Comparison of ENCODE assay signal across 20 cellular contexts in the genomic region with DNA sequence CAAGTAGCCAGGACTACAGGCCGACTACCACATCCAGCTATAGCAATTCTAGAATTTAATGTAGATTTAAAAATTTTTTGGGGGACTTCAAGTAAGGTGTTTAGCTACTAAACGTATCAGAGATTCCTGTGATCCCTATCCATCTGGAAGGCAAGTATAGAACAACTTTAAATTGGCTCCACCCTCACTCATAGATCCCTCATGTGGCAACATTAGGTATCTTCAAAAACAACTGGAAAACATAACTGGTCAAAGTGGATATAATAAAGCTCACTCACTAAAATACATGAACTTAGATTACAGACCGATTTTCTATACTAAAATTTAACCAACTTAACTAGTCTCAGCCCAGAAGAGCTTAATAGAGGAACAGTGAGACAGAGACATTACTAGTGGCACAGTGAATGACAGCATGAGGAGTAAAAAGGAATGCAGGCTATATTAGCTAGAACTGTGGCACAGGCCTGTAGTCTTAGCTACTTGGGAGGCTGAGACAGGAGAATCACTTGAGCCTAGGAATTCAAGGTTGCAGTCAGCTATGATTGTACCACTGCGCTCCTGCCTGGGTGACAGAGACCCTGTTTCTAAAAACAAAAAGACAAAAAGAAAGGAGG. TPM values are rescaled to one million over a fixed set of nuclear protein-coding genes. Genes with fewer than 3 reads are reported as not detected.
DNase-seq lines count a peak whose midpoint lies in the region; ATAC-seq and TF ChIP-seq lines count a peak whose summit lies in the region.
"Had no signal": no experiment of that assay in that cellular context is flagged by ENCODE, and none has a peak within 500 bp of the region (broad histone marks: within the 10 kb centered on the region; RNA-seq: fewer than 3 reads in every experiment).

No MANE protein-coding gene starts in this region.

- no peak overlapping the region for H3K9ac ChIP-seq in endodermal cell (ENCODE audit: extremely low read depth, low read length, poor library complexity, severe bottlenecking)

- CTCF ChIA-PET in A673 (lab: Charles Lee) (no interaction called here), RWPE1 (lab: Yijun Ruan, JAX) (interaction anchor here (0.6 to 1.1 kb wide), 3 partner anchors 82 to 716 kb away, joined by 3 to 5 read pairs (median 4); no protein-coding TSS in a partner anchor)

- H3K4me1 Mint-ChIP-seq in CD4-positive, CD25-positive, alpha-beta regulatory T cell: peaks cover 30 to 84% (median 59%) of the 10 kb centered on the region in 4 donors
- H3K4me1 Mint-ChIP-seq in endodermal cell: no peaks in the 10 kb centered on the region

- 91% methylated on average over 4 of the region's 4 CpGs; no CpG with 5 or more reads in 1 of the 2 experiments for WGBS in endodermal cell (ENCODE audit: insufficient coverage in 1 of 2, insufficient read length in 1 of 2), 2 experiments

- H3K36me3 Mint-ChIP-seq in CD4-positive, CD25-positive, alpha-beta regulatory T cell: peaks cover 12% of the 10 kb centered on the region
- peaks cover 23% of the 10 kb centered on the region for H3K36me3 Mint-ChIP-seq in endodermal cell (ENCODE audit: low read depth)

- peak overlapping the region; percentile 8 to 83 (median 26) for H3K27ac Mint-ChIP-seq in CD4-positive, CD25-positive, alpha-beta regulatory T cell
- H3K27ac Mint-ChIP-seq in endodermal cell: peak overlapping the region; percentile 24
- H3K27ac Mint-ChIP-seq: B cell, nephron had no signal

- POLR2A ChIA-PET in A673 (lab: Charles Lee; ENCODE audit: low non-redundant PET): interaction anchor here (0.7 kb wide), 1 partner anchor 57 kb away, joined by 3 read pairs; no protein-coding TSS in a partner anchor
- POLR2A ChIA-PET in RWPE1 (lab: Yijun Ruan, JAX; ENCODE audit: low non-redundant PET): interaction anchor here (0.6 to 0.7 kb wide), 2 partner anchors 14 to 553 kb away, joined by 3 to 4 read pairs; no protein-coding TSS in a partner anchor

- H3K4me1 ChIP-seq in A673 (ENCODE audit: insufficient read depth, low read length, poor library complexity, severe bottlenecking) (peaks cover 8% of the 10 kb centered on the region), RWPE2 (ENCODE audit: insufficient read depth, poor library complexity, severe bottlenecking) (no peaks in the 10 kb centered on the region), endodermal cell (ENCODE audit: control insufficient read depth, insufficient read depth, low read length) (no peaks in the 10 kb centered on the region)
- H3K4me1 ChIP-seq in CD4-positive, CD25-positive, alpha-beta regulatory T cell (ENCODE audit: control insufficient read depth, insufficient read depth, low read length, poor library complexity, severe bottlenecking): peaks cover 36% of the 10 kb centered on the region

- TF ChIP-seq CTCF in A673 (conservative IDR thresholded peaks at IDR 0.05; ENCODE audit: low read depth, low read length) (no peak), RWPE2 (IDR thresholded peaks at IDR 0.05; ENCODE audit: poor library complexity, severe bottlenecking) (no peak), endodermal cell (conservative IDR thresholded peaks at IDR 0.05) (no peak), RWPE1 (conservative IDR thresholded peaks at IDR 0.05; ENCODE audit: low read depth) (no peak)

- H3K27me3 Mint-ChIP-seq in CD4-positive, CD25-positive, alpha-beta regulatory T cell: no peaks in the 10 kb centered on the region
- no peaks in the 10 kb centered on the region for H3K27me3 Mint-ChIP-seq in endodermal cell (ENCODE audit: insufficient read depth)
- H3K27me3 Mint-ChIP-seq: B cell; stimulated activated naive CD8-positive, alpha-beta T cell treated with anti-CD3 and anti-CD28 coated beads, Interleukin-15, Interleukin-2, amounts not matched to agents 100 ng/mL and 50 ng/mL, for 24 hours had no signal

- BruUV-seq in A673 (replicated peaks; lab: Mats Ljungman, UMichigan): no TSS peak

- H3K27me3 ChIP-seq in A673 (replicated peaks; ENCODE audit: insufficient read depth, low read depth, low read length, poor library complexity) (no peaks in the 10 kb centered on the region), RWPE2 (ENCODE audit: insufficient read depth, poor library complexity, severe bottlenecking) (no peaks in the 10 kb centered on the region), endodermal cell (ENCODE audit: control insufficient read depth, insufficient read depth, low read length, poor library complexity, severe bottlenecking) (no peaks in the 10 kb centered on the region)
- H3K27me3 ChIP-seq in CD4-positive, CD25-positive, alpha-beta regulatory T cell (ENCODE audit: control insufficient read depth, insufficient read depth, low read length): no peaks in the 10 kb centered on the region
- H3K27me3 ChIP-seq: brain microvascular endothelial cell, transverse colon had no signal

- H3K4me3 ChIP-seq in A673 (ENCODE audit: low read depth, low read length, poor library complexity, severe bottlenecking) (no peak overlapping the region), RWPE2 (ENCODE audit: severe bottlenecking) (no peak overlapping the region), endodermal cell (ENCODE audit: low read length) (no peak overlapping the region)
- no peak overlapping the region for H3K4me3 ChIP-seq in CD4-positive, CD25-positive, alpha-beta regulatory T cell (ENCODE audit: low read depth, low read length)
- H3K4me3 ChIP-seq: PC-9, transverse colon had no signal

- intact Hi-C loops in A673 (cut with micrococcal nuclease; ENCODE audit: unreplicated experiment): no loop called here

- H3K36me3 ChIP-seq in A673 (ENCODE audit: insufficient read depth, low read length, poor library complexity, severe bottlenecking) (peaks cover 15% of the 10 kb centered on the region), RWPE2 (ENCODE audit: low read depth) (peaks cover 40% of the 10 kb centered on the region), endodermal cell (ENCODE audit: control insufficient read depth, insufficient read depth, low read length) (peaks cover 28% of the 10 kb centered on the region)
- peaks cover 14% of the 10 kb centered on the region for H3K36me3 ChIP-seq in CD4-positive, CD25-positive, alpha-beta regulatory T cell (ENCODE audit: control insufficient read depth, insufficient read depth, low read length)

- H3K27ac ChIP-seq in A673 (ENCODE audit: low read depth, low read length, poor library complexity, severe bottlenecking) (peak overlapping the region; percentile 45), RWPE2 (ENCODE audit: poor library complexity, severe bottlenecking) (no peak overlapping the region), endodermal cell (ENCODE audit: low read depth, low read length) (no peak overlapping the region), RWPE1 (no peak overlapping the region)
- H3K27ac ChIP-seq in CD4-positive, CD25-positive, alpha-beta regulatory T cell (ENCODE audit: insufficient read depth, low read length, poor library complexity, severe bottlenecking): no peak overlapping the region
- H3K27ac ChIP-seq: brain microvascular endothelial cell, PC-9, transverse colon had no signal

- ATAC-seq in CD4-positive, CD25-positive, alpha-beta regulatory T cell (ENCODE audit: low read depth in 2 of 2): no peak
- ATAC-seq in RWPE2 (ENCODE audit: low read depth) (0 out of 3 replicates have a peak, but pooled peaks have one; percentile 19), HG03342 (IDR thresholded peaks at IDR 0.05; ENCODE audit: unreplicated experiment) (no peak)

- peak overlapping the region in 1 of 4 donors; percentile 42 for H3K4me3 Mint-ChIP-seq in CD4-positive, CD25-positive, alpha-beta regulatory T cell
- no peak overlapping the region for H3K4me3 Mint-ChIP-seq in endodermal cell
- H3K4me3 Mint-ChIP-seq: B cell; nephron; stimulated activated naive CD8-positive, alpha-beta T cell treated with anti-CD3 and anti-CD28 coated beads, Interleukin-15, Interleukin-2, amounts not matched to agents 100 ng/mL and 50 ng/mL, for 24 hours had no signal

- peaks cover 0 to 1% (median 0%) of the 10 kb centered on the region in 7 donors for H3K9me3 Mint-ChIP-seq in CD4-positive, CD25-positive, alpha-beta regulatory T cell
- H3K9me3 Mint-ChIP-seq in endodermal cell: no peaks in the 10 kb centered on the region
- H3K9me3 Mint-ChIP-seq: nephron; stimulated activated naive CD8-positive, alpha-beta T cell treated with anti-CD3 and anti-CD28 coated beads, Interleukin-15, Interleukin-2, amounts not matched to agents 100 ng/mL and 50 ng/mL, for 24 hours had no signal

- DNase-seq in A673 (ENCODE audit: low spot score) (no peak), RWPE2 (ENCODE audit: low spot score) (no peak), endodermal cell (no peak), H4 (ENCODE audit: low spot score) (no peak), RWPE1 (ENCODE audit: low spot score) (no peak)
- no peak for DNase-seq in CD4-positive, CD25-positive, alpha-beta regulatory T cell
- DNase-seq: activated CD4-positive, CD25-positive, alpha-beta regulatory T cell treated with anti-CD3 and anti-CD28 coated beads, Interleukin-2, amount 50 U/mL, for 72 hours; brain microvascular endothelial cell; foreskin melanocyte; kidney; NCI-H187 treated with DMSO at 0.1 percent for 48 hours; NCI-H2227 treated with DMSO at 0.1 percent for 48 hours; PC-9; stimulated activated CD4-positive, alpha-beta T cell treated with anti-CD3 and anti-CD28 coated beads, Interleukin-2, amount 100 ng/mL, for 24 hours; T1000; transverse colon had no signal

- no peaks in the 10 kb centered on the region for H3K9me3 ChIP-seq in A673 (ENCODE audit: low read depth, low read length, poor library complexity, severe bottlenecking)
- H3K9me3 ChIP-seq in CD4-positive, CD25-positive, alpha-beta regulatory T cell (ENCODE audit: control insufficient read depth in 2 of 2, low read length in 2 of 2): no peaks in the 10 kb centered on the region
- no peaks in the 10 kb centered on the region for H3K9me3 ChIP-seq in RWPE2 (ENCODE audit: severe bottlenecking)
- H3K9me3 ChIP-seq in endodermal cell (ENCODE audit: control insufficient read depth, low read length): no peaks in the 10 kb centered on the region
- H3K9me3 ChIP-seq: transverse colon had no signal

RNA-seq across cellular contexts. Expression of a gene that starts 14.7 kb away (rescaled TPM):
- total RNA-seq in A673 (2021) (90.1 and 104 TPM in 2 replicates), endodermal cell (10 to 100 TPM; 58.9 to 69.6 TPM)
- total RNA-seq in CD4-positive, CD25-positive, alpha-beta regulatory T cell: 64.5 TPM
- 1 to 10 TPM; 4.2 to 4.9 (median 4.4) TPM for polyA plus RNA-seq in CD4-positive, CD25-positive, alpha-beta regulatory T cell
- 55.4 TPM for polyA plus RNA-seq in endodermal cell (2013, experiment 1 of 2)
- 54.9 TPM for polyA plus RNA-seq in endodermal cell (2013, experiment 2 of 2)
- 25.3 and 37.8 TPM in 2 replicates for total RNA-seq in H4 (2014; rRNA removed; shearing (Covaris generic))
